Comparison of ENCODE assay signal across 1 cellular context in the genomic region with DNA sequence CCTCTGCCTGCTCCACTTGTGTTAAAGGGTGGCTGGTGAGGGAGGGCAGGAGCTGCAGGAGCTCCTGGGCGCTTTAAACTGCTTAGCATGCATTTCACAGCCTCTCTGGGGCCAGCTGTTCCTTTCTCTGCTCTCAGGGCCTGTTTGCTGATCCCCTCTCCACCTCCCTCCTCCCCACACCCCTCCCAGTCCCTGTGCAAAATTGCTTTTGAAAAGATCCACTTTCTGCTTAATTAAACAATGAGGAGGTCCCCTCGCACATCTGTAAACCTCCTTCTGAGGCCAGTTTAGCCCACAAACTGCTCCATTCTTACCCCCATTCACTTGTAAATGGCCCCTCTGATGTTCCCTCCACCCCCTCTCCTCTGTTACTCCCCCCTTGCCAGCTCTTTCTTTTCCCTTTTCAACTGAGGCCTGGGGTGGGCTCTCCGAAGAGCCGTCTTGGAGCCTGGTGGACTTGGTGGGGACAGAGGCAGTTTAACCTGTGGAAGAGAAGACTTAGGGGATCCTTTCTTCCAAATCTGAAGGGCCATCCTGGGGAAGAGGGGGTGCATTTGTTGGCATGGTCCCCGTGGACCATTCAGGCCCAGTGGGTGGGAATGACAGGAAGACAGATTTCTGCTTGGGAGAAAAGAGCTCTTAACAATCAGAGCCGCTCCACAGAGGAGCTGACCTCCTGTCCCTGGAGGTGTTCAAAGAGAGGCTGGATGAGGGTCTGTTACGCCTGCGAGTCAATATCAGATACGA.
TF ChIP-seq lines count a peak whose summit lies in the region.

No MANE protein-coding gene starts in this region.

TF ChIP-seq in GM23338, 12 proteins besides CTCF, POLR2A, EP300 and RAD21 (continued from another document):
- TF ChIP-seq, protein P1, sequence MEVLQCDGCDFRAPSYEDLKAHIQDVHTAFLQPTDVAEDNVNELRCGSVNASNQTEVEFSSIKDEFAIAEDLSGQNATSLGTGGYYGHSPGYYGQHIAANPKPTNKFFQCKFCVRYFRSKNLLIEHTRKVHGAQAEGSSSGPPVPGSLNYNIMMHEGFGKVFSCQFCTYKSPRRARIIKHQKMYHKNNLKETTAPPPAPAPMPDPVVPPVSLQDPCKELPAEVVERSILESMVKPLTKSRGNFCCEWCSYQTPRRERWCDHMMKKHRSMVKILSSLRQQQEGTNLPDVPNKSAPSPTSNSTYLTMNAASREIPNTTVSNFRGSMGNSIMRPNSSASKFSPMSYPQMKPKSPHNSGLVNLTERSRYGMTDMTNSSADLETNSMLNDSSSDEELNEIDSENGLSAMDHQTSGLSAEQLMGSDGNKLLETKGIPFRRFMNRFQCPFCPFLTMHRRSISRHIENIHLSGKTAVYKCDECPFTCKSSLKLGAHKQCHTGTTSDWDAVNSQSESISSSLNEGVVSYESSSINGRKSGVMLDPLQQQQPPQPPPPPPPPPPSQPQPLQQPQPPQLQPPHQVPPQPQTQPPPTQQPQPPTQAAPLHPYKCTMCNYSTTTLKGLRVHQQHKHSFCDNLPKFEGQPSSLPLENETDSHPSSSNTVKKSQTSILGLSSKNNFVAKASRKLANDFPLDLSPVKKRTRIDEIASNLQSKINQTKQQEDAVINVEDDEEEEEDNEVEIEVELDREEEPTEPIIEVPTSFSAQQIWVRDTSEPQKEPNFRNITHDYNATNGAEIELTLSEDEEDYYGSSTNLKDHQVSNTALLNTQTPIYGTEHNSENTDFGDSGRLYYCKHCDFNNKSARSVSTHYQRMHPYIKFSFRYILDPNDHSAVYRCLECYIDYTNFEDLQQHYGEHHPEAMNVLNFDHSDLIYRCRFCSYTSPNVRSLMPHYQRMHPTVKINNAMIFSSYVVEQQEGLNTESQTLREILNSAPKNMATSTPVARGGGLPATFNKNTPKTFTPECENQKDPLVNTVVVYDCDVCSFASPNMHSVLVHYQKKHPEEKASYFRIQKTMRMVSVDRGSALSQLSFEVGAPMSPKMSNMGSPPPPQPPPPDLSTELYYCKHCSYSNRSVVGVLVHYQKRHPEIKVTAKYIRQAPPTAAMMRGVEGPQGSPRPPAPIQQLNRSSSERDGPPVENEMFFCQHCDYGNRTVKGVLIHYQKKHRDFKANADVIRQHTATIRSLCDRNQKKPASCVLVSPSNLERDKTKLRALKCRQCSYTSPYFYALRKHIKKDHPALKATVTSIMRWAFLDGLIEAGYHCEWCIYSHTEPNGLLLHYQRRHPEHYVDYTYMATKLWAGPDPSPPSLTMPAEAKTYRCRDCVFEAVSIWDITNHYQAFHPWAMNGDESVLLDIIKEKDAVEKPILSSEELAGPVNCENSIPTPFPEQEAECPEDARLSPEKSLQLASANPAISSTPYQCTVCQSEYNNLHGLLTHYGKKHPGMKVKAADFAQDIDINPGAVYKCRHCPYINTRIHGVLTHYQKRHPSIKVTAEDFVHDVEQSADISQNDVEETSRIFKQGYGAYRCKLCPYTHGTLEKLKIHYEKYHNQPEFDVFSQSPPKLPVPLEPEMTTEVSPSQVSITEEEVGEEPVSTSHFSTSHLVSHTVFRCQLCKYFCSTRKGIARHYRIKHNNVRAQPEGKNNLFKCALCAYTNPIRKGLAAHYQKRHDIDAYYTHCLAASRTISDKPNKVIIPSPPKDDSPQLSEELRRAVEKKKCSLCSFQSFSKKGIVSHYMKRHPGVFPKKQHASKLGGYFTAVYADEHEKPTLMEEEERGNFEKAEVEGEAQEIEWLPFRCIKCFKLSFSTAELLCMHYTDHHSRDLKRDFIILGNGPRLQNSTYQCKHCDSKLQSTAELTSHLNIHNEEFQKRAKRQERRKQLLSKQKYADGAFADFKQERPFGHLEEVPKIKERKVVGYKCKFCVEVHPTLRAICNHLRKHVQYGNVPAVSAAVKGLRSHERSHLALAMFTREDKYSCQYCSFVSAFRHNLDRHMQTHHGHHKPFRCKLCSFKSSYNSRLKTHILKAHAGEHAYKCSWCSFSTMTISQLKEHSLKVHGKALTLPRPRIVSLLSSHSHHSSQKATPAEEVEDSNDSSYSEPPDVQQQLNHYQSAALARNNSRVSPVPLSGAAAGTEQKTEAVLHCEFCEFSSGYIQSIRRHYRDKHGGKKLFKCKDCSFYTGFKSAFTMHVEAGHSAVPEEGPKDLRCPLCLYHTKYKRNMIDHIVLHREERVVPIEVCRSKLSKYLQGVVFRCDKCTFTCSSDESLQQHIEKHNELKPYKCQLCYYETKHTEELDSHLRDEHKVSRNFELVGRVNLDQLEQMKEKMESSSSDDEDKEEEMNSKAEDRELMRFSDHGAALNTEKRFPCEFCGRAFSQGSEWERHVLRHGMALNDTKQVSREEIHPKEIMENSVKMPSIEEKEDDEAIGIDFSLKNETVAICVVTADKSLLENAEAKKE (CRISPR knock-in tag; IDR thresholded peaks at IDR 0.05), result no peak
- TF ChIP-seq ZNF114 (CRISPR knock-in tag; IDR thresholded peaks at IDR 0.05), result no peak
- TF ChIP-seq REST (IDR thresholded peaks at IDR 0.05; ENCODE audit: unreplicated experiment), result no peak
- 0 out of 2 replicates have a peak, but pooled peaks have one; percentile 30 for TF ChIP-seq POLR2AphosphoS5 (IDR thresholded peaks at IDR 0.05; ENCODE audit: low read depth)
- TF ChIP-seq EZH2phosphoT487 (IDR thresholded peaks at IDR 0.05; ENCODE audit: unreplicated experiment), result no peak
